8 cellular contexts compared by ENCODE assay signal in the genomic region with DNA sequence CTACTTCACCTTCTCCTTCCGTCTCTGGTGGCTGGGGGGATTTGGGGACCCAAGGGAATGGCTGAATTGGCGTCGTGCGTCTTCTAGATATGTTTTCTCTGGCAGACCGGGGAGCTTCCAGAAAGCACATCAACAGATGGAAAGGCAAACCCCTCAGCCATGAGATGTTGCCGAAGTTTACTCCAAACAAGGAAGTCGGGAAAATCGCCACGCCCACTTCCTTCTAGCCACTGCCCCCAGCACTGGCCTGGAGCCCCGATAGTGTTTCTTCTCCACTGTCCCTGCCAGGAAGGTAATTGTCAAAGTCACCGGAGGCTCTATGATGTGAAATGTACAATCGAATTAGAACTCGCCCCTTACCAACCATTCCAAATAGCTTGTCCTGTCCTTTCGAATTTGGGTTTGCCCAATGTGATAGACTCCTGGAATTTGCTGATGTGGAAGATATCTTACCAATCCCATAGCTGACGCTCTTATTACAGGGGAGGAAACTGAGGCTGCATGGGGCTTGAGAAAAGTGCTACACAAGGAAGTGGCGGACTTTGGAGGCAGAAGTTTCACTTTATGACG.
DNase-seq lines count a peak whose midpoint lies in the region; ATAC-seq and TF ChIP-seq lines count a peak whose summit lies in the region.

No MANE protein-coding gene starts in this region.

- POLR2A ChIA-PET in HEK293T (lab: Yijun Ruan, JAX), result no interaction called here

- H3K36me3 ChIP-seq in adrenal gland (replicated peaks in 1 of 2), result no peaks in the 10 kb centered on the region
- no peaks in the 10 kb centered on the region for H3K36me3 ChIP-seq in iPS-15b (ENCODE audit: control insufficient read depth, insufficient read depth, low read length)
- H3K36me3 ChIP-seq in skeletal muscle satellite cell (ENCODE audit: insufficient read depth, low read length), result no peaks in the 10 kb centered on the region

- CTCF ChIA-PET in HEK293T (lab: Yijun Ruan, JAX), result interaction anchor here (1.5 kb wide), 1 partner anchor 48 kb away, joined by 3 read pairs; no protein-coding TSS in a partner anchor

- H3K27ac ChIP-seq in adrenal gland, result peak overlapping the region in 1 of 5 donors; percentile 56

- H3K4me3 ChIP-seq in adrenal gland, result peak overlapping the region in 1 of 4 donors; percentile 49
- peak overlapping the region; percentile 78 for H3K4me3 ChIP-seq in iPS-15b (ENCODE audit: low read depth, low read length)
- H3K4me3 ChIP-seq in skeletal muscle satellite cell (ENCODE audit: low read length), result peak overlapping the region; percentile 60

- peak overlapping the region; percentile 81 for H3K4me2 ChIP-seq in skeletal muscle satellite cell (ENCODE audit: low read length)

- TF ChIP-seq POLR2A in adrenal gland (IDR thresholded peaks at IDR 0.05), result no peak

- H3K9ac ChIP-seq in iPS-15b (ENCODE audit: low read depth, low read length) (no peak overlapping the region), skeletal muscle satellite cell (ENCODE audit: low read depth, low read length) (no peak overlapping the region)

- intact Hi-C loops in adrenal gland (cut with DNase I), result no loop called here

- no peaks in the 10 kb centered on the region for H3K9me3 ChIP-seq in adrenal gland (replicated peaks in 1 of 3)
- H3K9me3 ChIP-seq in iPS-15b (ENCODE audit: control insufficient read depth, insufficient read depth, low read length), result no peaks in the 10 kb centered on the region
- H3K9me3 ChIP-seq in skeletal muscle satellite cell (replicated peaks; ENCODE audit: low read length), result no peaks in the 10 kb centered on the region

- 21 to 29% (median 26%) methylated on average over 17 of the region's 17 CpGs for WGBS in adrenal gland, 4 donors

- H3K4me1 ChIP-seq in adrenal gland (replicated peaks in 1 of 2) (peaks cover 0 to 14% of the 10 kb centered on the region in 2 donors), iPS-15b (ENCODE audit: control insufficient read depth, insufficient read depth, low read length) (peaks cover 10% of the 10 kb centered on the region), skeletal muscle satellite cell (ENCODE audit: control insufficient read depth, insufficient read depth, low read length) (peaks cover 3% of the 10 kb centered on the region)

- DNase-seq in HEK293T (ENCODE audit: extremely low spot score), result peak; percentile 38
- DNase-seq in adrenal gland, result peak in 4 of 7 donors; percentile 25 to 62 (median 34)
- no peak for DNase-seq in NCI-H187 (lab: John Stamatoyannopoulos, UW)
- no peak for DNase-seq in NCI-H1092 (lab: John Stamatoyannopoulos, UW)

- H3K27me3 ChIP-seq in adrenal gland (peaks cover 31% of the 10 kb centered on the region), iPS-15b (ENCODE audit: control insufficient read depth, insufficient read depth, low read length) (peaks cover 50% of the 10 kb centered on the region), skeletal muscle satellite cell (ENCODE audit: control insufficient read depth, insufficient read depth, low read length) (peaks cover 46% of the 10 kb centered on the region)

- ATAC-seq in GM18519 (IDR thresholded peaks at IDR 0.05; ENCODE audit: low FRiP score, unreplicated experiment) (no peak), GM21528 (IDR thresholded peaks at IDR 0.05; ENCODE audit: low FRiP score, unreplicated experiment) (no peak)

- no peak for TF ChIP-seq CTCF in adrenal gland (IDR thresholded peaks at IDR 0.05)

TF ChIP-seq in HEK293T, 16 proteins besides CTCF, POLR2A, EP300 and RAD21:
- TF ChIP-seq ELF4 (IDR thresholded peaks at IDR 0.05), result no peak
- no peak for TF ChIP-seq SP1 (IDR thresholded peaks at IDR 0.05)
- TF ChIP-seq SUZ12 (IDR thresholded peaks at IDR 0.05), result no peak
- no peak for TF ChIP-seq ARNT (IDR thresholded peaks at IDR 0.05)
- TF ChIP-seq L3MBTL2 (conservative IDR thresholded peaks at IDR 0.05), result no peak; the same call in 1 of the 2 replicates
- TF ChIP-seq, protein P1, sequence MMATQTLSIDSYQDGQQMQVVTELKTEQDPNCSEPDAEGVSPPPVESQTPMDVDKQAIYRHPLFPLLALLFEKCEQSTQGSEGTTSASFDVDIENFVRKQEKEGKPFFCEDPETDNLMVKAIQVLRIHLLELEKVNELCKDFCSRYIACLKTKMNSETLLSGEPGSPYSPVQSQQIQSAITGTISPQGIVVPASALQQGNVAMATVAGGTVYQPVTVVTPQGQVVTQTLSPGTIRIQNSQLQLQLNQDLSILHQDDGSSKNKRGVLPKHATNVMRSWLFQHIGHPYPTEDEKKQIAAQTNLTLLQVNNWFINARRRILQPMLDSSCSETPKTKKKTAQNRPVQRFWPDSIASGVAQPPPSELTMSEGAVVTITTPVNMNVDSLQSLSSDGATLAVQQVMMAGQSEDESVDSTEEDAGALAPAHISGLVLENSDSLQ (IDR thresholded peaks at IDR 0.05), result no peak
- no peak for TF ChIP-seq HDGF (IDR thresholded peaks at IDR 0.05; ENCODE audit: borderline replicate concordance)
- TF ChIP-seq ZNF384 (IDR thresholded peaks at IDR 0.05), result no peak

Comparison
In these comparisons a context has a peak if more than half of its experiments do, and no peak if none do; other contexts are left out.
1. DNase-seq: peak in HEK293T (single experiment) and adrenal gland (4 of 7); none in NCI-H187 (0 of 2) and NCI-H1092 (single experiment).